In genomic region chr1:27044613-27045091, GRCh38 we compare ENCODE assay signal across 8 cellular contexts.
DNase-seq lines count a peak whose midpoint lies in the region; ATAC-seq and TF ChIP-seq lines count a peak whose summit lies in the region.

No MANE protein-coding gene starts in this region.

- H3K9me3 Mint-ChIP-seq in activated T-cell treated with anti-CD3 and anti-CD28 coated beads, Interleukin-2, amount 50 U/mL, for 24 hours, result no peaks in the 10 kb centered on the region
- no peaks in the 10 kb centered on the region for H3K9me3 Mint-ChIP-seq in nephron

- H3K36me3 Mint-ChIP-seq in activated T-cell treated with anti-CD3 and anti-CD28 coated beads, Interleukin-2, amount 50 U/mL, for 24 hours (ENCODE audit: low read depth), result no peaks in the 10 kb centered on the region
- H3K36me3 Mint-ChIP-seq in nephron (ENCODE audit: low read depth), result no peaks in the 10 kb centered on the region

- peak; percentile 80 for ATAC-seq in stimulated activated naive CD8-positive, alpha-beta T cell treated with anti-CD3 and anti-CD28 coated beads, Interleukin-15, Interleukin-2, amounts not matched to agents 100 U/mL and 50 U/mL, for 24 hours
- no peak for ATAC-seq in HG02759 (IDR thresholded peaks at IDR 0.05; ENCODE audit: unreplicated experiment)

- peak overlapping the region; percentile 50 for H3K4me3 Mint-ChIP-seq in activated T-cell treated with anti-CD3 and anti-CD28 coated beads, Interleukin-2, amount 50 U/mL, for 24 hours
- H3K4me3 Mint-ChIP-seq in nephron, result no peak overlapping the region

- H3K4me3 ChIP-seq in GM06990 (replicated peaks; ENCODE audit: low read depth, low read length) (no peak overlapping the region), fibroblast of mammary gland (ENCODE audit: control insufficient read depth, low read depth, low read length) (no peak overlapping the region)

- peak; percentile 68 for DNase-seq in GM06990 (ENCODE audit: extremely low read depth, insufficient read length)
- DNase-seq in HuH-7 (ENCODE audit: low spot score), result peak; percentile 78
- peak; percentile 65 for DNase-seq in OCI-M2 (lab: John Stamatoyannopoulos, UW; ENCODE audit: unreplicated experiment)
- peak; percentile 96 for DNase-seq in activated T-cell treated with anti-CD3 and anti-CD28 coated beads, Interleukin-2, amount 50 U/mL, for 24 hours
- DNase-seq in fibroblast of mammary gland (ENCODE audit: low read depth), result peak; percentile 73
- DNase-seq in stimulated activated naive CD8-positive, alpha-beta T cell treated with anti-CD3 and anti-CD28 coated beads, Interleukin-15, Interleukin-2, amounts not matched to agents 100 U/mL and 50 U/mL, for 24 hours, result peak; percentile 94

- TF ChIP-seq CTCF in GM06990 (IDR thresholded peaks at IDR 0.05; ENCODE audit: insufficient read depth, low read length, poor library complexity, severe bottlenecking) (peak; percentile 96), fibroblast of mammary gland (conservative IDR thresholded peaks at IDR 0.05; ENCODE audit: control insufficient read depth, insufficient read depth, low read depth, low read length) (peak; percentile 98), nephron (IDR thresholded peaks at IDR 0.05; ENCODE audit: unreplicated experiment in 3 of 3) (peak; percentile 97)

- peaks cover 1% of the 10 kb centered on the region; the same call in 1 of the 2 replicates for H3K27me3 ChIP-seq in GM06990 (replicated peaks; ENCODE audit: control insufficient read depth, insufficient read depth, low read length)

- H3K4me1 Mint-ChIP-seq in activated T-cell treated with anti-CD3 and anti-CD28 coated beads, Interleukin-2, amount 50 U/mL, for 24 hours (ENCODE audit: low read depth), result peaks cover 19% of the 10 kb centered on the region
- peaks cover 24% of the 10 kb centered on the region for H3K4me1 Mint-ChIP-seq in nephron

- H3K27me3 Mint-ChIP-seq in activated T-cell treated with anti-CD3 and anti-CD28 coated beads, Interleukin-2, amount 50 U/mL, for 24 hours, result no peaks in the 10 kb centered on the region
- H3K27me3 Mint-ChIP-seq in nephron (ENCODE audit: low read depth), result peaks cover 4% of the 10 kb centered on the region

- peak overlapping the region; percentile 52 for H3K27ac Mint-ChIP-seq in activated T-cell treated with anti-CD3 and anti-CD28 coated beads, Interleukin-2, amount 50 U/mL, for 24 hours
- peak overlapping the region in 2 of 3 experiments; percentile 26 to 38 for H3K27ac Mint-ChIP-seq in nephron

- no peaks in the 10 kb centered on the region for H3K36me3 ChIP-seq in GM06990 (ENCODE audit: control insufficient read depth, insufficient read depth, low read length)
